25 cellular contexts compared by ENCODE assay signal in genomic region chr17:64785050-64785449, GRCh38.
DNase-seq lines count a peak whose midpoint lies in the region; ATAC-seq lines count a peak whose summit lies in the region.
"Had no signal": no experiment of that assay in that cellular context is flagged by ENCODE, and none has a peak within 500 bp of the region (broad histone marks: within the 10 kb centered on the region; RNA-seq: fewer than 3 reads in every experiment).

No MANE protein-coding gene starts in this region.

- no peaks in the 10 kb centered on the region for H3K36me3 ChIP-seq in H7 (replicated peaks; ENCODE audit: control insufficient read depth, insufficient read depth, low read length)

- no peak overlapping the region for H3K4me3 ChIP-seq in H7 (ENCODE audit: insufficient read depth, low read depth, low read length)
- H3K4me3 ChIP-seq: BLaER1 treated with 17β-estradiol and CSF1 and Interleukin-3, amounts not matched to agents 10 nM and 100 nM; gastrocnemius medialis; right lobe of liver; transverse colon had no signal

- DNase-seq in NCI-H82 (lab: John Stamatoyannopoulos, UW) (peak; percentile 33), NCI-H82 treated with DMSO at 0.1 percent for 48 hours (lab: John Stamatoyannopoulos, UW; ENCODE audit: unreplicated experiment) (no peak), H7 (peak; percentile 62), islet precursor cell (peak; percentile 73), retina (peak; percentile 27), NCI-H187 (lab: John Stamatoyannopoulos, UW) (no peak)
- no peak for DNase-seq in activated CD4-positive, CD25-positive, alpha-beta regulatory T cell treated with anti-CD3 and anti-CD28 coated beads, Interleukin-2, amount 50 U/mL, for 72 hours
- DNase-seq: activated CD4-positive, alpha-beta T cell treated with anti-CD3 and anti-CD28 coated beads for 48 hours; amniotic stem cell; gastrocnemius medialis; hippocampal formation; left colon; mammary epithelial cell; MM.1S; NCI-H1417; NCI-H2081 treated with DMSO at 0.1 percent for 48 hours; SIG-M5; stimulated activated CD4-positive, alpha-beta T cell treated with anti-CD3 and anti-CD28 coated beads, Interleukin-4, amount 100 ng/mL, for 1 hour; T1000; transverse colon had no signal

- H3K27me3 ChIP-seq in H7 (ENCODE audit: control insufficient read depth, insufficient read depth, low read length), result peaks cover 19% of the 10 kb centered on the region
- H3K27me3 ChIP-seq: right lobe of liver had no signal

- no peak for ATAC-seq in GM21360 (IDR thresholded peaks at IDR 0.05; ENCODE audit: unreplicated experiment)
- ATAC-seq: activated T-helper 17 cell treated with anti-CD3 and anti-CD28 coated beads, Interleukin-2, amount 50 U/mL, for 72 hours; gastrocnemius medialis; HepG2; left colon; right lobe of liver had no signal

Comparison
In these comparisons a context has a peak if more than half of its experiments do, and no peak if none do; other contexts are left out.
1. DNase-seq: peak in NCI-H82 (single experiment), H7 (single experiment), islet precursor cell (single experiment) and retina (single experiment); none in NCI-H82 treated with DMSO at 0.1 percent for 48 hours (single experiment), activated CD4-positive, CD25-positive, alpha-beta regulatory T cell treated with anti-CD3 and anti-CD28 coated beads, Interleukin-2, amount 50 U/mL, for 72 hours (single experiment) and NCI-H187 (0 of 2).